In genomic region chr17:71430281-71430680, GRCh38 we compare ENCODE assay signal across 30 cellular contexts.
"Had no signal": no experiment of that assay in that cellular context is flagged by ENCODE, and none has a peak within 500 bp of the region (broad histone marks: within the 10 kb centered on the region; RNA-seq: fewer than 3 reads in every experiment).

No MANE protein-coding gene starts in this region.

- H3K4me1 ChIP-seq: adrenal gland, ascending aorta, breast epithelium, colonic mucosa had no signal

- H3K9me3 ChIP-seq: adrenal gland, ascending aorta, breast epithelium, colonic mucosa had no signal

- DNase-seq: activated CD4-positive, alpha-beta memory T cell treated with anti-CD3 and anti-CD28 coated beads for 36 hours; activated CD4-positive, alpha-beta T cell treated with anti-CD3 and anti-CD28 coated beads for 36 hours; activated CD4-positive, alpha-beta T cell treated with anti-CD3 and anti-CD28 coated beads, Interleukin-2, amount 10 ng/mL, durations not matched to agents 24 days and 14 days; activated CD4-positive, CD25-positive, alpha-beta regulatory T cell; activated CD4-positive, CD25-positive, alpha-beta regulatory T cell treated with anti-CD3 and anti-CD28 coated beads, Interleukin-2, amount 50 U/mL, for 72 hours; activated CD8-positive, alpha-beta memory T cell treated with anti-CD3 and anti-CD28 coated beads, Interleukin-2, amount 10 ng/mL, durations not matched to agents 7 days and 5 days; activated CD8-positive, alpha-beta memory T cell treated with anti-CD3 and anti-CD28 coated beads, Interleukin-2, amount 50 U/mL, for 4 hours; activated CD8-positive, alpha-beta T cell treated with anti-CD3 and anti-CD28 coated beads, Interleukin-2, amount 10 ng/mL, durations not matched to agents 7 days and 5 days; activated effector memory CD4-positive, alpha-beta T cell treated with anti-CD3 and anti-CD28 coated beads, Interleukin-2, amount 50 U/mL, for 16 hours; activated naive CD4-positive, alpha-beta T cell treated with anti-CD3 and anti-CD28 coated beads for 36 hours; activated naive CD8-positive, alpha-beta T cell treated with anti-CD3 and anti-CD28 coated beads for 36 hours; activated naive CD8-positive, alpha-beta T cell treated with anti-CD3 and anti-CD28 coated beads, Interleukin-2, amount 50 U/mL, for 24 hours; activated T-cell treated with anti-CD3 and anti-CD28 coated beads, Interleukin-2, amount 50 U/mL, for 1 hour; activated T-cell treated with anti-CD3 and anti-CD28 coated beads, Interleukin-2, amount 50 U/mL, for 48 hours; adrenal gland; amygdala; central memory CD4-positive, alpha-beta T cell; cerebellar nuclear complex; colonic mucosa; dorsolateral prefrontal cortex; effector memory CD4-positive, alpha-beta T cell; endodermal cell; foreskin fibroblast; head of caudate nucleus; hippocampal formation had no signal

- H3K4me3 ChIP-seq: adrenal gland, ascending aorta, breast epithelium, cardiac muscle cell, colonic mucosa, dorsolateral prefrontal cortex had no signal

- ATAC-seq: activated CD4-positive, alpha-beta T cell treated with anti-CD3 and anti-CD28 coated beads for 36 hours; activated CD8-positive, alpha-beta memory T cell treated with anti-CD3 and anti-CD28 coated beads, Interleukin-2, amount 10 ng/mL, durations not matched to agents 7 days and 5 days; activated CD8-positive, alpha-beta T cell treated with anti-CD3 and anti-CD28 coated beads, Interleukin-2, amount 10 ng/mL, durations not matched to agents 7 days and 5 days; activated naive CD8-positive, alpha-beta T cell treated with anti-CD3 and anti-CD28 coated beads, Interleukin-2, amount 50 U/mL, for 24 hours; esophagus mucosa had no signal

- H3K27ac ChIP-seq: adrenal gland, ascending aorta, breast epithelium, cardiac muscle cell, colonic mucosa, dorsolateral prefrontal cortex had no signal

- FAIRE-seq: frontal cortex had no signal
